Comparison of ENCODE assay signal across 17 cellular contexts in genomic region chr14:34883954-34884353, GRCh38.
"Had no signal": no experiment of that assay in that cellular context is flagged by ENCODE, and none has a peak within 500 bp of the region (broad histone marks: within the 10 kb centered on the region; RNA-seq: fewer than 3 reads in every experiment).

No MANE protein-coding gene starts in this region.

- DNase-seq: effector CD4-positive, alpha-beta T cell; endodermal cell; erythroblast; foreskin keratinocyte; head of caudate nucleus; hippocampal formation; mammary epithelial cell; mucosa of descending colon; naive thymus-derived CD8-positive, alpha-beta T cell; sigmoid colon; stimulated activated CD4-positive, alpha-beta T cell treated with anti-CD3 and anti-CD28 coated beads, Interleukin-2, amount 100 ng/mL, for 24 hours; stimulated activated CD4-positive, alpha-beta T cell treated with anti-CD3 and anti-CD28 coated beads, Interleukin-4, amount 100 ng/mL, for 4 hours; stimulated activated naive B cell treated with anti-CD40 and anti-IgM and Interleukin-4, amounts not matched to agents 10 μg/mL and 1 μg/mL and 100 μg/mL, for 72 hours; stimulated activated naive CD8-positive, alpha-beta T cell treated with anti-CD3 and anti-CD28 coated beads, Interleukin-15, amount 100 ng/mL, for 72 hours; testis; upper lobe of right lung had no signal

- ATAC-seq: foreskin keratinocyte; left lobe of liver; mucosa of descending colon; naive thymus-derived CD8-positive, alpha-beta T cell; stimulated activated naive B cell treated with anti-CD40 and anti-IgM and Interleukin-4, amounts not matched to agents 10 μg/mL and 1 μg/mL and 100 μg/mL, for 72 hours; stimulated activated naive CD8-positive, alpha-beta T cell treated with anti-CD3 and anti-CD28 coated beads, Interleukin-15, amount 100 ng/mL, for 72 hours; upper lobe of right lung had no signal
